In the genomic region with DNA sequence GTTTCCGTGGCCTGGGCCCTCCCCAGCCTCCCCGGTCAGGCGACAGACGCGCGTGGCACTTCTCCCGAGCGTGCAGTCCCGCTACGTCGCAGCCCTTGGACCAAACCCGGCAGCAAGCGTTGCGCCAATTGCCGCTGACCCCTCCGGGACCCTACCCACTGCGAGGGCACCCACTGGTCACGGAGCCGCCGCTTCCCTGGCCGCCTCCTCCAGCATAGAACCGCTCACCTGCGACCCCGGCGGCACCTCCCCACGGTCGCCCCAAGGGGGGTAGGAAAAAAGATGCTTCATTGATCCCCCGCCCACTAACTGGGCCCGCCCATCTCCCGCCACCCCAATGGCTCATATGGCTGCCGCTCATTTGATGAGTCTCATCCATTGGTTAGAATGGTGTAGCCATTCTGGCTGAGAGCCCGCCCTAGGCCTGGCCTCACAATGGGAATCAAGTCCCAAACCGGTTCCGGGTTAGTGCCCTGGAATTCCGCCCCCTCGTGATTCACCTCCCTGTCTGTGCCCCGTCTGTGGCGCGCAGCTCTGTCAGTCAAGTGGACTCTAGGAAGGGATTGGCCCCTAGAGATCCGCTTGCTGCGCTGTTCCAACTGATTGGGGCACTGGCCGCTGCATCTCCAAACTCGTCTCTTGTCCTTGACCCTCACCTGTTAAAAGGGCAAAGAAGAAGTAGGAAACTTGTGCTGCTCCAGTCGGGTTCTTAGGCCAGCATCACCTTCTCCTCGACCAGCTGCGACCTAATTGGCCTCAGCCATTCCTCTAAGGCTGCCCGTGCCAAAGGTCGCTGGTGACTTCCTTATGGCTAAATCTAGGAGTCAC, we compare ENCODE assay signal across 1 cellular context.
TF ChIP-seq lines count a peak whose summit lies in the region.

MSANTD4 (minus strand) TSS at position 274 of the 828 bp plus-strand sequence. CDS start 11,323 bp downstream, outside the sequence.

TF ChIP-seq in GM12878, 131 proteins besides CTCF, POLR2A, EP300 and RAD21 (continued from another document and continues in another):
- TF ChIP-seq RB1 (IDR thresholded peaks at IDR 0.05; ENCODE audit: borderline replicate concordance), result peak; percentile 60; the same call in 1 of the 2 replicates
- peak; percentile 89 for TF ChIP-seq FOS (IDR thresholded peaks at IDR 0.05; ENCODE audit: borderline replicate concordance, extremely low read depth, insufficient read length)
- peak; percentile 68 for TF ChIP-seq IKZF1 (conservative IDR thresholded peaks at IDR 0.05)
- TF ChIP-seq ZNF592 (IDR thresholded peaks at IDR 0.05), result no peak
- no peak for TF ChIP-seq RCOR1 (conservative IDR thresholded peaks at IDR 0.05; ENCODE audit: low read depth, low read length)
- 0 out of 2 replicates have a peak, but pooled peaks have one; percentile 7 for TF ChIP-seq TCF3 (IDR thresholded peaks at IDR 0.05; ENCODE audit: borderline replicate concordance, insufficient read depth, low read depth, low read length)
- no peak for TF ChIP-seq PAX8 (IDR thresholded peaks at IDR 0.05)
- TF ChIP-seq GATAD2B (conservative IDR thresholded peaks at IDR 0.05; ENCODE audit: low read depth), result peak; percentile 58; the same call in 1 of the 2 replicates
- TF ChIP-seq RELA (IDR thresholded peaks at IDR 0.05; ENCODE audit: borderline replicate concordance, partially characterized antibody), result peak; percentile 53
- no peak for TF ChIP-seq ETV6 (conservative IDR thresholded peaks at IDR 0.05 in 1 of 2, IDR thresholded peaks at IDR 0.05 in 1 of 2; ENCODE audit: borderline replicate concordance in 1 of 2, low read depth in 1 of 2)
- TF ChIP-seq, protein P1, sequence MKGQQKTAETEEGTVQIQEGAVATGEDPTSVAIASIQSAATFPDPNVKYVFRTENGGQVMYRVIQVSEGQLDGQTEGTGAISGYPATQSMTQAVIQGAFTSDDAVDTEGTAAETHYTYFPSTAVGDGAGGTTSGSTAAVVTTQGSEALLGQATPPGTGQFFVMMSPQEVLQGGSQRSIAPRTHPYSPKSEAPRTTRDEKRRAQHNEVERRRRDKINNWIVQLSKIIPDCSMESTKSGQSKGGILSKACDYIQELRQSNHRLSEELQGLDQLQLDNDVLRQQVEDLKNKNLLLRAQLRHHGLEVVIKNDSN (IDR thresholded peaks at IDR 0.05; ENCODE audit: borderline replicate concordance, extremely low read length, insufficient read depth, low read depth, low read length), result peak; percentile 27
- TF ChIP-seq MTA3 (IDR thresholded peaks at IDR 0.05; ENCODE audit: borderline replicate concordance, low read length), result no peak
- peak; percentile 58; the same call in 1 of the 2 replicates for TF ChIP-seq BACH1 (IDR thresholded peaks at IDR 0.05; ENCODE audit: borderline replicate concordance)
- TF ChIP-seq HCFC1 (IDR thresholded peaks at IDR 0.05; ENCODE audit: low read length), result peak; percentile 57
- no peak for TF ChIP-seq BCL3 (IDR thresholded peaks at IDR 0.05; ENCODE audit: borderline replicate concordance, insufficient read depth, low read depth, low read length, poor library complexity, severe bottlenecking)
- TF ChIP-seq PBX3 (IDR thresholded peaks at IDR 0.05; ENCODE audit: insufficient replicate concordance, low read depth, low read length), result peak; percentile 96
- no peak for TF ChIP-seq HDGF (IDR thresholded peaks at IDR 0.05)
- no peak for TF ChIP-seq ZNF622 (IDR thresholded peaks at IDR 0.05)
- TF ChIP-seq HDAC6 (IDR thresholded peaks at IDR 0.05; ENCODE audit: unreplicated experiment), result no peak
- TF ChIP-seq NKRF (conservative IDR thresholded peaks at IDR 0.05), result peak; percentile 45; the same call in 1 of the 2 replicates
- no peak for TF ChIP-seq TCF7 (IDR thresholded peaks at IDR 0.05; ENCODE audit: borderline replicate concordance)
- TF ChIP-seq, protein P2, sequence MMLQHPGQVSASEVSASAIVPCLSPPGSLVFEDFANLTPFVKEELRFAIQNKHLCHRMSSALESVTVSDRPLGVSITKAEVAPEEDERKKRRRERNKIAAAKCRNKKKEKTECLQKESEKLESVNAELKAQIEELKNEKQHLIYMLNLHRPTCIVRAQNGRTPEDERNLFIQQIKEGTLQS (IDR thresholded peaks at IDR 0.05; ENCODE audit: borderline replicate concordance, extremely low read depth, low read depth, low read length), result no peak
- no peak for TF ChIP-seq CHD1 (IDR thresholded peaks at IDR 0.05; ENCODE audit: low read depth, low read length)
- no peak for TF ChIP-seq ZNF274 (IDR thresholded peaks at IDR 0.05; ENCODE audit: insufficient read depth, insufficient read length)
- peak; percentile 81; the same call in 1 of the 2 replicates for TF ChIP-seq ZNF384 (IDR thresholded peaks at IDR 0.05; ENCODE audit: borderline replicate concordance, low read depth, low read length)
- peak; percentile 34; the same call in 1 of the 3 replicates for TF ChIP-seq POU2F2 (IDR thresholded peaks at IDR 0.05; ENCODE audit: borderline replicate concordance, low read depth, low read length)
- TF ChIP-seq STAT1 (conservative IDR thresholded peaks at IDR 0.05), result no peak
- TF ChIP-seq ZNF217 (IDR thresholded peaks at IDR 0.05), result no peak
- TF ChIP-seq RELB (IDR thresholded peaks at IDR 0.05; ENCODE audit: low read depth), result 0 out of 2 replicates have a peak, but pooled peaks have one; percentile 13
- no peak for TF ChIP-seq KDM1A (IDR thresholded peaks at IDR 0.05; ENCODE audit: borderline replicate concordance)
- no peak for TF ChIP-seq NFXL1 (IDR thresholded peaks at IDR 0.05; ENCODE audit: borderline replicate concordance)
- no peak for TF ChIP-seq KLF5 (IDR thresholded peaks at IDR 0.05; ENCODE audit: partially characterized antibody)
- TF ChIP-seq LARP7 (IDR thresholded peaks at IDR 0.05), result peak; percentile 60; the same call in 1 of the 2 replicates
- TF ChIP-seq FOXM1 (IDR thresholded peaks at IDR 0.05; ENCODE audit: low read depth, low read length), result no peak
- TF ChIP-seq SREBF1 (IDR thresholded peaks at IDR 0.05; ENCODE audit: low read length), result no peak
- TF ChIP-seq NR2C2 (IDR thresholded peaks at IDR 0.05; ENCODE audit: borderline replicate concordance, control insufficient read depth, insufficient read length, low read depth), result peak; percentile 56
- TF ChIP-seq JUNB (IDR thresholded peaks at IDR 0.05), result no peak
- TF ChIP-seq, protein P3, sequence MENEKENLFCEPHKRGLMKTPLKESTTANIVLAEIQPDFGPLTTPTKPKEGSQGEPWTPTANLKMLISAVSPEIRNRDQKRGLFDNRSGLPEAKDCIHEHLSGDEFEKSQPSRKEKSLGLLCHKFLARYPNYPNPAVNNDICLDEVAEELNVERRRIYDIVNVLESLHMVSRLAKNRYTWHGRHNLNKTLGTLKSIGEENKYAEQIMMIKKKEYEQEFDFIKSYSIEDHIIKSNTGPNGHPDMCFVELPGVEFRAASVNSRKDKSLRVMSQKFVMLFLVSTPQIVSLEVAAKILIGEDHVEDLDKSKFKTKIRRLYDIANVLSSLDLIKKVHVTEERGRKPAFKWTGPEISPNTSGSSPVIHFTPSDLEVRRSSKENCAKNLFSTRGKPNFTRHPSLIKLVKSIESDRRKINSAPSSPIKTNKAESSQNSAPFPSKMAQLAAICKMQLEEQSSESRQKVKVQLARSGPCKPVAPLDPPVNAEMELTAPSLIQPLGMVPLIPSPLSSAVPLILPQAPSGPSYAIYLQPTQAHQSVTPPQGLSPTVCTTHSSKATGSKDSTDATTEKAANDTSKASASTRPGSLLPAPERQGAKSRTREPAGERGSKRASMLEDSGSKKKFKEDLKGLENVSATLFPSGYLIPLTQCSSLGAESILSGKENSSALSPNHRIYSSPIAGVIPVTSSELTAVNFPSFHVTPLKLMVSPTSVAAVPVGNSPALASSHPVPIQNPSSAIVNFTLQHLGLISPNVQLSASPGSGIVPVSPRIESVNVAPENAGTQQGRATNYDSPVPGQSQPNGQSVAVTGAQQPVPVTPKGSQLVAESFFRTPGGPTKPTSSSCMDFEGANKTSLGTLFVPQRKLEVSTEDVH (IDR thresholded peaks at IDR 0.05; ENCODE audit: low read depth, partially characterized antibody), result no peak
- TF ChIP-seq SP1 (IDR thresholded peaks at IDR 0.05; ENCODE audit: low read depth, low read length), result peak; percentile 98
- peak; percentile 98 for TF ChIP-seq NR2C1 (IDR thresholded peaks at IDR 0.05)
- peak; percentile 90 for TF ChIP-seq MTA2 (IDR thresholded peaks at IDR 0.05; ENCODE audit: low read depth)
- TF ChIP-seq TBL1XR1 (IDR thresholded peaks at IDR 0.05; ENCODE audit: low read depth, low read length), result peak; percentile 8; the same call in 1 of the 2 replicates
- TF ChIP-seq STAT3 (IDR thresholded peaks at IDR 0.05; ENCODE audit: low read depth, low read length), result no peak
- TF ChIP-seq NFIC (IDR thresholded peaks at IDR 0.05; ENCODE audit: low read depth, low read length), result no peak
- TF ChIP-seq GABPA (IDR thresholded peaks at IDR 0.05; ENCODE audit: low read depth), result peak; percentile 96
- no peak for TF ChIP-seq SRF (IDR thresholded peaks at IDR 0.05; ENCODE audit: low read depth in 2 of 2, low read length in 2 of 2)
- TF ChIP-seq SMARCA5 (IDR thresholded peaks at IDR 0.05), result no peak
- TF ChIP-seq SUZ12 (IDR thresholded peaks at IDR 0.05; ENCODE audit: unreplicated experiment), result no peak
- TF ChIP-seq BHLHE40 (IDR thresholded peaks at IDR 0.05; ENCODE audit: borderline replicate concordance in 1 of 2, low read depth in 2 of 2, low read length in 1 of 2), result peak; percentile 12 to 82; a peak in 3 of 4 replicates
